27 cellular contexts compared by ENCODE assay signal in genomic region chr11:117573326-117573725, GRCh38.
"Had no signal": no experiment of that assay in that cellular context is flagged by ENCODE, and none has a peak within 500 bp of the region (broad histone marks: within the 10 kb centered on the region; RNA-seq: fewer than 3 reads in every experiment).

No MANE protein-coding gene starts in this region.

- H3K4me1 ChIP-seq: lower lobe of right lung, neural progenitor cell, parathyroid adenoma, transverse colon had no signal

- H3K4me3 ChIP-seq: lower lobe of right lung, neural progenitor cell, spleen, transverse colon, upper lobe of left lung had no signal

- DNase-seq: hippocampal formation; kidney glomerular epithelial cell; left cardiac atrium; left ventricle myocardium superior; lower lobe of right lung; mammary epithelial cell; mesenchymal stem cell; midbrain; naive thymus-derived CD8-positive, alpha-beta T cell; occipital lobe; retina; right cardiac atrium; small intestine; spleen; stimulated activated CD4-positive, alpha-beta T cell treated with anti-CD3 and anti-CD28 coated beads, Interleukin-4, amount 100 ng/mL, for 24 hours; stimulated activated naive CD4-positive, alpha-beta T cell; transverse colon had no signal

- H3K27ac Mint-ChIP-seq: naive thymus-derived CD8-positive, alpha-beta T cell; nephron; neural progenitor cell; progenitor cell of endocrine pancreas; stimulated activated effector memory CD8-positive, alpha-beta T cell treated with anti-CD3 and anti-CD28 coated beads, Interleukin-12 subunit alpha, Interleukin-12 subunit beta, amount 100 ng/mL, for 72 hours; stimulated activated naive CD8-positive, alpha-beta T cell treated with anti-CD3 and anti-CD28 coated beads, Interleukin-15, Interleukin-2, amounts not matched to agents 100 ng/mL and 50 ng/mL, for 24 hours had no signal

- H3K27me3 ChIP-seq: neural progenitor cell, neutrophil, transverse colon, upper lobe of left lung had no signal

- H3K27me3 Mint-ChIP-seq: stimulated activated naive CD8-positive, alpha-beta T cell treated with anti-CD3 and anti-CD28 coated beads, Interleukin-15, Interleukin-2, amounts not matched to agents 100 ng/mL and 50 ng/mL, for 24 hours had no signal

- H3K36me3 ChIP-seq: lower lobe of right lung, neural progenitor cell, neutrophil, spleen, transverse colon, upper lobe of left lung had no signal

- H3K9me3 ChIP-seq: lower lobe of right lung, neutrophil, spleen, transverse colon, upper lobe of left lung had no signal

- H3K4me3 Mint-ChIP-seq: naive thymus-derived CD8-positive, alpha-beta T cell; nephron; neural progenitor cell; stimulated activated effector memory CD8-positive, alpha-beta T cell treated with anti-CD3 and anti-CD28 coated beads, Interleukin-12 subunit alpha, Interleukin-12 subunit beta, amount 100 ng/mL, for 72 hours; stimulated activated naive CD8-positive, alpha-beta T cell treated with anti-CD3 and anti-CD28 coated beads, Interleukin-15, Interleukin-2, amounts not matched to agents 100 ng/mL and 50 ng/mL, for 24 hours had no signal

- ATAC-seq: left cardiac atrium; left lobe of liver; left ventricle myocardium superior; naive thymus-derived CD8-positive, alpha-beta T cell; sciatic nerve; stimulated activated effector memory CD8-positive, alpha-beta T cell treated with anti-CD3 and anti-CD28 coated beads, Interleukin-12 subunit alpha, Interleukin-12 subunit beta, amount 100 ng/mL, for 72 hours had no signal

- H3K9me3 Mint-ChIP-seq: naive thymus-derived CD8-positive, alpha-beta T cell; stimulated activated effector memory CD8-positive, alpha-beta T cell treated with anti-CD3 and anti-CD28 coated beads, Interleukin-12 subunit alpha, Interleukin-12 subunit beta, amount 100 ng/mL, for 72 hours; stimulated activated naive CD8-positive, alpha-beta T cell treated with anti-CD3 and anti-CD28 coated beads, Interleukin-15, Interleukin-2, amounts not matched to agents 100 ng/mL and 50 ng/mL, for 24 hours had no signal

- H3K27ac ChIP-seq: lower lobe of right lung, neural progenitor cell, neutrophil, parathyroid adenoma, spleen, transverse colon, upper lobe of left lung had no signal

- H3K36me3 Mint-ChIP-seq: naive thymus-derived CD8-positive, alpha-beta T cell; neural progenitor cell; stimulated activated effector memory CD8-positive, alpha-beta T cell treated with anti-CD3 and anti-CD28 coated beads, Interleukin-12 subunit alpha, Interleukin-12 subunit beta, amount 100 ng/mL, for 72 hours had no signal

- H3K4me1 Mint-ChIP-seq: nephron; neural progenitor cell; stimulated activated effector memory CD8-positive, alpha-beta T cell treated with anti-CD3 and anti-CD28 coated beads, Interleukin-12 subunit alpha, Interleukin-12 subunit beta, amount 100 ng/mL, for 72 hours had no signal
